Comparison of ENCODE assay signal across 1 cellular context in the genomic region with DNA sequence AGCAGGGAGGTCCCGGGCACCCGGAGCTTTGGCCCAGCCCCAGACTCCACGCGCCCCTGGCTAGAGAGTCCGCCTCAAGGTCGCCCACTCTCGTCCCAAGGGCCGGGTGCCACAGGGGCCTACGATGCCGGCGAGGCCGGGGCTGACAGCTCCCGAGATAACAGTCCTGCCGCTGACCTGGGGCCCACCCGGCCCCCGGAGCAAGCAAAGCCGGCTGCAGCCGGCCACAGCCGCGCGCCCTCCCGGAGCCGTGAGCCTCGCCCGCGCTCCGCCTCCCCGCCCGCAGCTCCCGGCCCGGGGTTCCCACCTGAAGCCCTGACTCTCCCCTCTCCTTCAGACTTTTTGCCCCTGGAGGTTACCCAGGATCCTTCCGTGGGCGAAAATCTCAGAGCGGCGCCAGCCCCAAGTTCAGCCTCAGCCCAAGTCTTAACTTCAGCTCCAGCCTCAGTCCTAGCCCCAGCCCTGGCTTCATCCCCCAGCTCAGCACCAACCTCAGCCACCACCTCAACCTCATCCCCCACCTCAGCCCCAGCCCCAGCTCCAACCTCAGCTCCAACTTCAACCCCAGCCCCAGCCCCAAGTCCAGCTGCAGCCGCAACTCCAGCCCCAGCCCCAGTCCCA.
TF ChIP-seq lines count a peak whose summit lies in the region.

No MANE protein-coding gene starts in this region.

TF ChIP-seq in IMR-90, 13 proteins besides CTCF, POLR2A, EP300 and RAD21:
- TF ChIP-seq CEBPB (IDR thresholded peaks at IDR 0.05; ENCODE audit: low read depth, low read length) (no peak), MAFK (IDR thresholded peaks at IDR 0.05; ENCODE audit: low read depth, low read length) (no peak), RFX5 (IDR thresholded peaks at IDR 0.05; ENCODE audit: low read depth, low read length) (no peak), FOS (IDR thresholded peaks at IDR 0.05; ENCODE audit: low read depth, low read length) (no peak), MAZ (IDR thresholded peaks at IDR 0.05; ENCODE audit: borderline replicate concordance, low read depth, low read length) (no peak), SMC3 (IDR thresholded peaks at IDR 0.05; ENCODE audit: low read depth, low read length) (no peak), MXI1 (IDR thresholded peaks at IDR 0.05; ENCODE audit: borderline replicate concordance, low read depth, low read length) (no peak)
- TF ChIP-seq, protein P1, sequence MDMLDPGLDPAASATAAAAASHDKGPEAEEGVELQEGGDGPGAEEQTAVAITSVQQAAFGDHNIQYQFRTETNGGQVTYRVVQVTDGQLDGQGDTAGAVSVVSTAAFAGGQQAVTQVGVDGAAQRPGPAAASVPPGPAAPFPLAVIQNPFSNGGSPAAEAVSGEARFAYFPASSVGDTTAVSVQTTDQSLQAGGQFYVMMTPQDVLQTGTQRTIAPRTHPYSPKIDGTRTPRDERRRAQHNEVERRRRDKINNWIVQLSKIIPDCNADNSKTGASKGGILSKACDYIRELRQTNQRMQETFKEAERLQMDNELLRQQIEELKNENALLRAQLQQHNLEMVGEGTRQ (IDR thresholded peaks at IDR 0.05; ENCODE audit: low read depth, low read length) = no peak
- TF ChIP-seq, protein P2, sequence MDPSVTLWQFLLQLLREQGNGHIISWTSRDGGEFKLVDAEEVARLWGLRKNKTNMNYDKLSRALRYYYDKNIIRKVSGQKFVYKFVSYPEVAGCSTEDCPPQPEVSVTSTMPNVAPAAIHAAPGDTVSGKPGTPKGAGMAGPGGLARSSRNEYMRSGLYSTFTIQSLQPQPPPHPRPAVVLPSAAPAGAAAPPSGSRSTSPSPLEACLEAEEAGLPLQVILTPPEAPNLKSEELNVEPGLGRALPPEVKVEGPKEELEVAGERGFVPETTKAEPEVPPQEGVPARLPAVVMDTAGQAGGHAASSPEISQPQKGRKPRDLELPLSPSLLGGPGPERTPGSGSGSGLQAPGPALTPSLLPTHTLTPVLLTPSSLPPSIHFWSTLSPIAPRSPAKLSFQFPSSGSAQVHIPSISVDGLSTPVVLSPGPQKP (IDR thresholded peaks at IDR 0.05; ENCODE audit: borderline replicate concordance, low read depth, low read length) = no peak
TF ChIP-seq in IMR-90: peak in this region for 0.
